Comparison of ENCODE assay signal across 8 cellular contexts in genomic region chr14:22570132-22570949, GRCh38. TPM values are rescaled to one million over a fixed set of nuclear protein-coding genes. Genes with fewer than 3 reads are reported as not detected.
DNase-seq lines count a peak whose midpoint lies in the region; ATAC-seq and TF ChIP-seq lines count a peak whose summit lies in the region.

No MANE protein-coding gene starts in this region.

- peaks cover 0 to 57% (median 18%) of the 10 kb centered on the region in 4 donors for H3K36me3 ChIP-seq in right lobe of liver

- WGBS in right lobe of liver (ENCODE audit: insufficient coverage, low coverage, low lambda C conversion rate, missing lambda C conversion rate) = 17% methylated on average over 8 of the region's 8 CpGs

- H3K27ac ChIP-seq in coronary artery = peak overlapping the region; percentile 42 to 45
- H3K27ac ChIP-seq in right lobe of liver = peak overlapping the region in 1 of 3 donors; percentile 50

- H3K4me1 Mint-ChIP-seq in activated CD4-positive, alpha-beta T cell treated with anti-CD3 and anti-CD28 coated beads for 36 hours = peaks cover 79% of the 10 kb centered on the region

- CTCF ChIA-PET in activated CD4-positive, alpha-beta T cell treated with anti-CD3 and anti-CD28 coated beads for 36 hours (lab: Charles Lee) = interaction anchor here (0.6 to 16.1 kb wide), 139 partner anchors 8 to 1315 kb away, joined by 3 to 342 read pairs (median 4); partner anchors contain the start of genes ABHD4, AJUBA, DAD1 and LRP10

- H3K9me3 Mint-ChIP-seq in activated CD4-positive, alpha-beta T cell treated with anti-CD3 and anti-CD28 coated beads for 36 hours (ENCODE audit: low read depth) = no peaks in the 10 kb centered on the region

- peak overlapping the region; percentile 100 for H3K27ac Mint-ChIP-seq in activated CD4-positive, alpha-beta T cell treated with anti-CD3 and anti-CD28 coated beads for 36 hours

- TF ChIP-seq POLR2A in right lobe of liver (IDR thresholded peaks at IDR 0.05) = no peak

- H3K27me3 ChIP-seq in right lobe of liver = no peaks in the 10 kb centered on the region

- no peaks in the 10 kb centered on the region for H3K4me1 ChIP-seq in right lobe of liver

- no peaks in the 10 kb centered on the region for H3K27me3 Mint-ChIP-seq in activated CD4-positive, alpha-beta T cell treated with anti-CD3 and anti-CD28 coated beads for 36 hours

- TF ChIP-seq CTCF in coronary artery (IDR thresholded peaks at IDR 0.05) = peak; percentile 61
- peak; percentile 79 to 95 (median 81) for TF ChIP-seq CTCF in right lobe of liver (IDR thresholded peaks at IDR 0.05)

- H3K36me3 Mint-ChIP-seq in activated CD4-positive, alpha-beta T cell treated with anti-CD3 and anti-CD28 coated beads for 36 hours (ENCODE audit: low read depth) = peaks cover 77% of the 10 kb centered on the region

- H3K4me3 ChIP-seq in coronary artery (peak overlapping the region; percentile 5), right lobe of liver (no peak overlapping the region)

- intact Hi-C loops in activated CD4-positive, alpha-beta T cell treated with anti-CD3 and anti-CD28 coated beads for 36 hours (cut with DNase I, micrococcal nuclease) = loop anchor here (1.0 to 5.0 kb wide), 12 partner anchors 9 to 330 kb away; partner anchors contain the start of genes DAD1 (in 2 of the 2), OXA1L (in 2 of the 2) and OR6J1 (in 1 of the 2)
- intact Hi-C loops in right lobe of liver (cut with DNase I) = no loop called here

- no peaks in the 10 kb centered on the region for H3K9me3 ChIP-seq in right lobe of liver

- peak; percentile 74 for ATAC-seq in GM19438 (IDR thresholded peaks at IDR 0.05; ENCODE audit: low read depth, unreplicated experiment)
- peak; percentile 38 for ATAC-seq in HG03558 (IDR thresholded peaks at IDR 0.05; ENCODE audit: extremely low read depth, unreplicated experiment)
- peak; percentile 80 for ATAC-seq in activated CD4-positive, alpha-beta T cell treated with anti-CD3 and anti-CD28 coated beads for 36 hours
- ATAC-seq in right lobe of liver = peak; percentile 85 to 95 (median 92)

- H3K4me3 Mint-ChIP-seq in activated CD4-positive, alpha-beta T cell treated with anti-CD3 and anti-CD28 coated beads for 36 hours = peak overlapping the region; percentile 90

- DNase-seq in CMK (ENCODE audit: low read depth) = peak; percentile 79
- DNase-seq in NCI-H526 (lab: John Stamatoyannopoulos, UW) = peak; percentile 52 to 81
- peak; percentile 89 for DNase-seq in activated CD4-positive, alpha-beta T cell treated with anti-CD3 and anti-CD28 coated beads for 36 hours
- no peak for DNase-seq in coronary artery (ENCODE audit: low spot score)
- DNase-seq in right lobe of liver = peak in 1 of 3 donors; percentile 68
- DNase-seq in stimulated activated CD8-positive, alpha-beta memory T cell treated with anti-CD3 and anti-CD28 coated beads, Interleukin-12 subunit alpha, Interleukin-12 subunit beta, amount 100 ng/mL, for 4 hours (ENCODE audit: low read depth) = peak; percentile 60

- POLR2A ChIA-PET in activated CD4-positive, alpha-beta T cell treated with anti-CD3 and anti-CD28 coated beads for 36 hours (lab: Charles Lee) = interaction anchor here (0.6 to 3.2 kb wide), 21 partner anchors 10 to 925 kb away, joined by 3 to 26 read pairs (median 4); partner anchors contain the start of genes OXA1L and PRMT5

RNA-seq across cellular contexts. Expression of gene DAD1, which starts 18.7 kb away (rescaled TPM):
- total RNA-seq in activated CD4-positive, alpha-beta T cell treated with anti-CD3 and anti-CD28 coated beads for 36 hours = 100 to 1,000 TPM; 265 to 302 TPM
- 100 to 1,000 TPM; 107 to 249 (median 133) TPM for total RNA-seq in right lobe of liver

RNA-seq across cellular contexts. Expression of gene ABHD4, which starts 27.8 kb away (rescaled TPM):
- 10 to 100 TPM in 1 of 2 experiments, 1 to 10 TPM in 1; 8.3 to 10.5 TPM for total RNA-seq in activated CD4-positive, alpha-beta T cell treated with anti-CD3 and anti-CD28 coated beads for 36 hours
- total RNA-seq in right lobe of liver = 10 to 100 TPM; 12.7 to 38.1 (median 18.5) TPM

Comparison
In these comparisons a context has a peak if more than half of its experiments do, and no peak if none do; other contexts are left out.
1. ATAC-seq: peak in every context shown above with its lines; median percentile 92 in right lobe of liver; 80 in activated CD4-positive, alpha-beta T cell treated with anti-CD3 and anti-CD28 coated beads for 36 hours; 74 in GM19438; 38 in HG03558.
2. intact Hi-C loops: an anchor here in activated CD4-positive, alpha-beta T cell treated with anti-CD3 and anti-CD28 coated beads for 36 hours (1.0 to 5.0 kb wide); none called in right lobe of liver.